ENCODE assay signal across 8 cellular contexts in the genomic region with DNA sequence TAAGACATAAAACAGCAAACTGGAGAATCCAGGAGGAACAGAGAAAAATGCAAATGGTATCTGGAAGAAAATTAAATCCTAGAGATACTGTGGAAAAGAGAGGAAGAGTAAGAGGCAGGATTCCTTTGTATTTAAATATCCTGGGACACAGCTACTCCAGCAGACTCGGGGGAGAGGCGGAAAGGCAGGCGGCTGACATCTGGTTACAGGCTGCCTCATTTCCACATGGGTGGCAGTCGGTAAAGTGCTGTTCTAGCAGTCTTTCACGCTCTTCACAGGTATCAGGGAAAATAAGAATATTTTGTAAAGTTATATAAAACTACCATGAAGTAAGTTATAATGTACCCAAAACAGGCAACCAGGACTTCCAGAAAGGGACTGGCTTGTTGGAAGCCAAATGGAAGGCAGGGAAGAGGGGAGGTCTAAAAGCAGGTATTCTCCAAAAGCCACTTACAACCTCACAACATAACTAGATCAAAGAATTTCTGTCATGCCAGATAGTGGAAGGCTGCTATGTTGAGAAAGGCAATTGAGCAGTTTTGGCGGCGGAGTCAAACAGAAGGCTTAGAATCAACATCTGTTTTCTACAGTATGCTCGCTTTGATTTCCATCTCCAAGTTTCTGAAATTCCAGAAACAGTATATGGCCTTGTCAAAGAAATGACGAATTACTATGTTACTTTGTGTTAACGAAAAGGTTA. TPM values are rescaled to one million over a fixed set of nuclear protein-coding genes. Genes with fewer than 3 reads are reported as not detected.
A peak's percentile ranks its signal among the peaks of the same experiment; 100 is the strongest.
DNase-seq lines count a peak whose midpoint lies in the region; ATAC-seq, FAIRE-seq and TF ChIP-seq lines count a peak whose summit lies in the region.

No MANE protein-coding gene starts in this region.

- TF ChIP-seq POLR2A in esophagus squamous epithelium (IDR thresholded peaks at IDR 0.05): no peak

- H3K4me1 ChIP-seq in CD4-positive, alpha-beta memory T cell (ENCODE audit: insufficient read depth, low read length): peaks cover 22% of the 10 kb centered on the region
- H3K4me1 ChIP-seq in PC-3 (ENCODE audit: insufficient read depth, low read length): peaks cover 16% of the 10 kb centered on the region
- peaks cover 0 to 23% (median 14%) of the 10 kb centered on the region in 3 donors for H3K4me1 ChIP-seq in esophagus squamous epithelium
- H3K4me1 ChIP-seq in osteoblast (ENCODE audit: insufficient read depth, low read length): peaks cover 15% of the 10 kb centered on the region

- peak overlapping the region; percentile 79 to 94 (median 87) for H3K27ac Mint-ChIP-seq in CD4-positive, alpha-beta memory T cell

- H3K27me3 Mint-ChIP-seq in CD4-positive, alpha-beta memory T cell: peaks cover 0 to 9% of the 10 kb centered on the region in 2 donors

- H3K4me2 ChIP-seq in PC-3 (ENCODE audit: low read length) (peak overlapping the region; percentile 90), osteoblast (ENCODE audit: insufficient read depth, low read length) (peak overlapping the region; percentile 82)

- peak overlapping the region; percentile 71 to 89 for H3K4me3 ChIP-seq in CD4-positive, alpha-beta memory T cell (ENCODE audit: low read length in 2 of 2)
- peak overlapping the region; percentile 68 for H3K4me3 ChIP-seq in PC-3 (ENCODE audit: low read length)
- H3K4me3 ChIP-seq in esophagus squamous epithelium: peak overlapping the region; percentile 72 to 98 (median 86)
- H3K4me3 ChIP-seq in osteoblast (ENCODE audit: insufficient read depth, low read length): peak overlapping the region; percentile 89

- DNase-seq in CD4-positive, alpha-beta memory T cell: no peak
- DNase-seq in PC-3 (no peak), esophagus squamous epithelium (lab: John Stamatoyannopoulos, UW) (no peak), osteoblast (ENCODE audit: insufficient read length, low spot score, missing footprints) (peak; percentile 36), NCI-H510A (lab: John Stamatoyannopoulos, UW) (no peak), NCI-H774 (lab: John Stamatoyannopoulos, UW) (no peak), urothelium cell line (ENCODE audit: low spot score) (no peak)
- no peak for DNase-seq in activated CD4-positive, alpha-beta T cell treated with anti-CD3 and anti-CD28 coated beads, Interleukin-2, amount 50 U/mL, for 4 hours

- H3K36me3 Mint-ChIP-seq in CD4-positive, alpha-beta memory T cell: peaks cover 5 to 9% of the 10 kb centered on the region in 2 donors

- no peak for FAIRE-seq in urothelium cell line (lab: Jason Lieb, UNC)

- no TSS peak for BruUV-seq in PC-3 (replicated peaks; lab: Mats Ljungman, UMichigan)

- H3K36me3 ChIP-seq in CD4-positive, alpha-beta memory T cell (ENCODE audit: insufficient read depth, low read length): no peaks in the 10 kb centered on the region
- H3K36me3 ChIP-seq in PC-3 (ENCODE audit: low read depth, low read length): 0 out of 2 replicates have a peak, but pooled peaks cover 3% of the 10 kb centered on the region
- H3K36me3 ChIP-seq in esophagus squamous epithelium: no peaks in the 10 kb centered on the region
- H3K36me3 ChIP-seq in osteoblast (ENCODE audit: insufficient read depth, low read length): no peaks in the 10 kb centered on the region

- no peaks in the 10 kb centered on the region for H3K9me3 ChIP-seq in CD4-positive, alpha-beta memory T cell (ENCODE audit: control insufficient read depth in 1 of 2, low read length in 2 of 2)
- H3K9me3 ChIP-seq in PC-3 (ENCODE audit: low read length) (no peaks in the 10 kb centered on the region), esophagus squamous epithelium (no peaks in the 10 kb centered on the region), osteoblast (ENCODE audit: low read depth, low read length) (no peaks in the 10 kb centered on the region)

- H3K27me3 ChIP-seq in CD4-positive, alpha-beta memory T cell (ENCODE audit: insufficient read depth, low read length): no peaks in the 10 kb centered on the region
- H3K27me3 ChIP-seq in PC-3 (ENCODE audit: low read length) (peaks cover 5% of the 10 kb centered on the region; the same call in 1 of the 2 replicates), esophagus squamous epithelium (peaks cover 0 to 11% (median 0%) of the 10 kb centered on the region in 4 donors), osteoblast (ENCODE audit: insufficient read depth, low read length) (peaks cover 23% of the 10 kb centered on the region)

- POLR2A ChIA-PET in CD4-positive, alpha-beta memory T cell (lab: Charles Lee; ENCODE audit: partially characterized antibody): interaction anchor here (0.5 to 1.0 kb wide), 4 partner anchors 8 to 1970 kb away, joined by 3 to 5 read pairs (median 3); partner anchors contain the start of gene PPM1K
- POLR2A ChIA-PET in PC-3 (lab: Charles Lee; ENCODE audit: unreplicated experiment): no interaction called here

- H3K79me2 ChIP-seq in PC-3 (ENCODE audit: low read length): peaks cover 10% of the 10 kb centered on the region
- peaks cover 11% of the 10 kb centered on the region for H3K79me2 ChIP-seq in osteoblast (ENCODE audit: insufficient read depth, low read length)

- peaks cover 0 to 4% (median 2%) of the 10 kb centered on the region in 8 donors for H3K9me3 Mint-ChIP-seq in CD4-positive, alpha-beta memory T cell

- 50 to 51% methylated on average over 10 of the region's 10 CpGs for WGBS in esophagus squamous epithelium, 2 donors

- H3K4me1 Mint-ChIP-seq in CD4-positive, alpha-beta memory T cell: peaks cover 15 to 31% (median 23%) of the 10 kb centered on the region in 4 donors

- H3F3A ChIP-seq in PC-3 (ENCODE audit: low read length, unreplicated experiment): no peaks in the 10 kb centered on the region

- no peak overlapping the region for H3K27ac ChIP-seq in CD4-positive, alpha-beta memory T cell (ENCODE audit: low read depth, low read length)
- H3K27ac ChIP-seq in PC-3 (ENCODE audit: low read length) (no peak overlapping the region), esophagus squamous epithelium (peak overlapping the region in 1 of 4 donors; percentile 88), osteoblast (ENCODE audit: low read depth, low read length) (no peak overlapping the region)

- ATAC-seq in PC-3: no peak

- peak overlapping the region; percentile 86 for H2AFZ ChIP-seq in PC-3 (ENCODE audit: low read length)
- no peak overlapping the region for H2AFZ ChIP-seq in osteoblast (ENCODE audit: low read length)

- intact Hi-C loops in CD4-positive, alpha-beta memory T cell (cut with micrococcal nuclease): loop anchor here (2.0 to 10.0 kb wide), 6 partner anchors 81 to 1019 kb away; partner anchors contain the start of genes HERC3, HERC6 and PYURF
- intact Hi-C loops in PC-3 (cut with micrococcal nuclease): loop anchor here (2.0 to 5.0 kb wide), 3 partner anchors 53 to 288 kb away; partner anchors contain the start of gene FAM13A
- intact Hi-C loops in esophagus squamous epithelium (cut with DNase I): loop anchor here (5.0 kb wide), 1 partner anchor 288 kb away; no protein-coding TSS in a partner anchor

- no peak for TF ChIP-seq CTCF in PC-3 (conservative IDR thresholded peaks at IDR 0.05; ENCODE audit: low read depth, low read length)
- TF ChIP-seq CTCF in esophagus squamous epithelium (IDR thresholded peaks at IDR 0.05): no peak
- TF ChIP-seq CTCF in osteoblast (IDR thresholded peaks at IDR 0.05; ENCODE audit: extremely low read depth, low read depth, low read length): no peak

- no peak overlapping the region for H3K9ac ChIP-seq in PC-3 (ENCODE audit: low read length)

- H3K9me2 ChIP-seq in PC-3 (replicated peaks; ENCODE audit: low read length): no peaks in the 10 kb centered on the region

- no peaks in the 10 kb centered on the region for H4K20me1 ChIP-seq in PC-3 (ENCODE audit: low read length)
- H4K20me1 ChIP-seq in osteoblast (ENCODE audit: insufficient read depth, low read length): no peaks in the 10 kb centered on the region

- peak overlapping the region; percentile 89 to 92 (median 90) for H3K4me3 Mint-ChIP-seq in CD4-positive, alpha-beta memory T cell

- CTCF ChIA-PET in CD4-positive, alpha-beta memory T cell (lab: Charles Lee; ENCODE audit: partially characterized antibody): interaction anchor here (1.0 kb wide), 1 partner anchor 86 kb away, joined by 4 read pairs; no protein-coding TSS in a partner anchor
- CTCF ChIA-PET in PC-3 (lab: Charles Lee): no interaction called here

RNA-seq across cellular contexts. Expression of gene TIGD2, which starts 1.3 kb away (rescaled TPM):
- total RNA-seq in CD4-positive, alpha-beta memory T cell: 1 to 10 TPM; 6.7 to 7.1 TPM
- polyA plus RNA-seq in CD4-positive, alpha-beta memory T cell: 1 to 10 TPM; 2.1 to 3.6 TPM
- total RNA-seq in PC-3 (2014; rRNA removed) (4.2 and 5.4 TPM in 2 replicates), esophagus squamous epithelium (1 to 10 TPM; 1.2 to 8.5 (median 5.8) TPM), osteoblast (18.1 and 18.6 TPM in 2 replicates)

RNA-seq across cellular contexts. Expression of gene FAM13A, which starts 53.0 kb away (rescaled TPM):
- 10 to 100 TPM in 1 of 2 experiments, 1 to 10 TPM in 1; 9.6 to 12.2 TPM for total RNA-seq in CD4-positive, alpha-beta memory T cell
- polyA plus RNA-seq in CD4-positive, alpha-beta memory T cell: 10 to 100 TPM; 13.8 to 19.7 TPM
- total RNA-seq in PC-3 (2014; rRNA removed): 8.6 and 14.6 TPM in 2 replicates
- 10 to 100 TPM in 2 of 4 donors, 1 to 10 TPM in 2; 5.2 to 19.1 (median 8.2) TPM for total RNA-seq in esophagus squamous epithelium
- total RNA-seq in osteoblast: 18.6 and 18.8 TPM in 2 replicates
